Comparison of ENCODE assay signal across 8 cellular contexts in the genomic region with DNA sequence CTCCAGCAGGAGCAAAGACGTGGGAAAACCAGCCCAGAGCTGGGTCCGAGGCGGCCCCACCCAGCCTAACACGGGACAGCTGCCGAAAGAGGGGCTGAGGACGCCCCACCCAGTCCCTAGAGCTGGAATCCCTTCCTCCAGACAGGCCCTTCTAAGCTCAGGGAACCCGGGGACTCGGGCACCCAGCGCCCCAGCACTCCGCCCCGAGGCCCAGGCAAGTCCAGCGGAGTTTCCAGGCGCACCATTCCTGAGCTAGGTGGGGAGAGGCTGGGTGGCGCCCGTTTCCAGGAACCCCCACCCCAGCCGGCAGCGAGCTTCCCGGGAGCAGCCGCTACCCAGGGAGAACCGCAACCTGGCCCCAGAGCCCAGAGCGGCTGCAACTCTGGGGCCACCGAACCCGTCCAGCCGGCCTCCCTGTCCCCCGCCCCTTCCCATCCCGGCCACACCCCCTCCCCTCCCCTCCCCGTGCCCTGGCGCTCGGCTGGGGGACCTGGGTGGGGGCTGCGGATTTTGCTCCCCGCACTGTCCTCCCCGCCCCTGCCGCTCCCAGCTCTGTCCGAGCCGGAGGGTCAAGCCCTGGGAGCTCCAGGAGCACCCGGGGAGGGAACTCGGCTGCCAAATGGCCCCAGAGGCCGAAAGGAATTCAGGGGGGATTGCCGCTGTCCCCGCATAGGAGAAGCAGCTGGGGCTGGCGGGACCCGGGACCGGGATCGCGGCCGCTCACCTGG. TPM values are rescaled to one million over a fixed set of nuclear protein-coding genes. Genes with fewer than 3 reads are reported as not detected.
DNase-seq lines count a peak whose midpoint lies in the region; ATAC-seq and TF ChIP-seq lines count a peak whose summit lies in the region.

No MANE protein-coding gene starts in this region.

- peak overlapping the region; percentile 80 for H3K4me3 ChIP-seq in A673 (ENCODE audit: low read depth, low read length, poor library complexity, severe bottlenecking)
- H3K4me3 ChIP-seq in ovary, result peak overlapping the region; percentile 46

- peak overlapping the region; percentile 92 to 94 for H3K4me3 Mint-ChIP-seq in activated T-cell treated with anti-CD3 and anti-CD28 coated beads, Interleukin-2, amount 50 U/mL, for 72 hours

- no peaks in the 10 kb centered on the region for H3K9me3 Mint-ChIP-seq in activated T-cell treated with anti-CD3 and anti-CD28 coated beads, Interleukin-2, amount 50 U/mL, for 72 hours

- TF ChIP-seq CTCF in A673 (conservative IDR thresholded peaks at IDR 0.05; ENCODE audit: low read depth, low read length) (no peak), ovary (IDR thresholded peaks at IDR 0.05) (no peak)

- no peak for TF ChIP-seq POLR2A in ovary (IDR thresholded peaks at IDR 0.05)

- no peak for TF ChIP-seq EP300 in ovary (IDR thresholded peaks at IDR 0.05)

- H3K9me3 ChIP-seq in A673 (ENCODE audit: low read depth, low read length, poor library complexity, severe bottlenecking) (no peaks in the 10 kb centered on the region), ovary (no peaks in the 10 kb centered on the region)

- H3K4me1 ChIP-seq in A673 (ENCODE audit: insufficient read depth, low read length, poor library complexity, severe bottlenecking) (peaks cover 46% of the 10 kb centered on the region), ovary (ENCODE audit: insufficient read depth) (no peaks in the 10 kb centered on the region)

- DNase-seq in A673 (ENCODE audit: low spot score) (no peak), head of caudate nucleus (peak in 22 of 42 donors; percentile 34 to 81 (median 59)), ovary (no peak)
- no peak for DNase-seq in activated T-cell treated with anti-CD3 and anti-CD28 coated beads, Interleukin-2, amount 50 U/mL, for 72 hours

- POLR2A ChIA-PET in A673 (lab: Charles Lee; ENCODE audit: low non-redundant PET), result no interaction called here

- ATAC-seq in HG02759 (IDR thresholded peaks at IDR 0.05; ENCODE audit: unreplicated experiment) (peak; percentile 3), HG03565 (IDR thresholded peaks at IDR 0.05; ENCODE audit: unreplicated experiment) (no peak), GM18519 (IDR thresholded peaks at IDR 0.05; ENCODE audit: low FRiP score, unreplicated experiment) (no peak), HG02588 (IDR thresholded peaks at IDR 0.05; ENCODE audit: unreplicated experiment) (no peak)
- no peak for ATAC-seq in activated T-cell treated with anti-CD3 and anti-CD28 coated beads, Interleukin-2, amount 50 U/mL, for 72 hours (replicated peaks in 1 of 2)

- no peaks in the 10 kb centered on the region for H3K27me3 ChIP-seq in A673 (replicated peaks; ENCODE audit: insufficient read depth, low read depth, low read length, poor library complexity)
- no peaks in the 10 kb centered on the region for H3K27me3 ChIP-seq in ovary

- no peak overlapping the region for H3K27ac Mint-ChIP-seq in activated T-cell treated with anti-CD3 and anti-CD28 coated beads, Interleukin-2, amount 50 U/mL, for 72 hours

- BruUV-seq in A673 (replicated peaks; lab: Mats Ljungman, UMichigan), result no TSS peak

- CTCF ChIA-PET in A673 (lab: Charles Lee), result interaction anchor here (0.6 to 0.8 kb wide), 2 partner anchors 48 to 131 kb away, joined by 3 read pairs; no protein-coding TSS in a partner anchor

- peaks cover 8 to 16% of the 10 kb centered on the region in 2 donors for H3K36me3 Mint-ChIP-seq in activated T-cell treated with anti-CD3 and anti-CD28 coated beads, Interleukin-2, amount 50 U/mL, for 72 hours (ENCODE audit: insufficient read depth in 2 of 2)

- intact Hi-C loops in A673 (cut with micrococcal nuclease; ENCODE audit: unreplicated experiment) (loop anchor here (5.0 kb wide), 1 partner anchor 39 kb away; a partner anchor contains a TSS), head of caudate nucleus (cut with DNase I) (loop anchor here (1.0 to 5.0 kb wide), 2 partner anchors 13 to 44 kb away; no protein-coding TSS in a partner anchor), ovary (cut with DNase I) (loop anchor here in 1 of 4 donors (10.0 kb wide), 1 partner anchor 247 kb away; a partner anchor contains a TSS)

- peak overlapping the region; percentile 64 for H3K27ac ChIP-seq in A673 (ENCODE audit: low read depth, low read length, poor library complexity, severe bottlenecking)
- no peak overlapping the region for H3K27ac ChIP-seq in ovary

- no peaks in the 10 kb centered on the region for H3K27me3 Mint-ChIP-seq in activated T-cell treated with anti-CD3 and anti-CD28 coated beads, Interleukin-2, amount 50 U/mL, for 72 hours (ENCODE audit: low read depth)

- H3K36me3 ChIP-seq in A673 (ENCODE audit: insufficient read depth, low read length, poor library complexity, severe bottlenecking) (no peaks in the 10 kb centered on the region), ovary (no peaks in the 10 kb centered on the region)

- H3K4me1 Mint-ChIP-seq in activated T-cell treated with anti-CD3 and anti-CD28 coated beads, Interleukin-2, amount 50 U/mL, for 72 hours (ENCODE audit: low read depth), result peaks cover 69% of the 10 kb centered on the region

- 7 to 14% (median 8%) methylated on average over 29 to 46 of the region's 46 CpGs for WGBS in ovary, 3 donors

RNA-seq across cellular contexts. Expression of a gene that starts 0.5 kb away (rescaled TPM):
- total RNA-seq in A673 (2021) (21.2 and 22.9 TPM in 2 replicates), ovary (10 to 100 TPM in 4 of 7 donors, 1 to 10 TPM in 3; 7.2 to 26.8 (median 17.4) TPM)
- 100 to 1,000 TPM; 129 to 137 TPM for total RNA-seq in activated T-cell treated with anti-CD3 and anti-CD28 coated beads, Interleukin-2, amount 50 U/mL, for 72 hours
- polyA plus RNA-seq in ovary, result 1 to 10 TPM; 1.2 to 7.2 TPM

RNA-seq across cellular contexts. Expression of a gene that starts 2.5 kb away (rescaled TPM):
- total RNA-seq in A673 (2021) (0.32 and 1.0 TPM in 2 replicates), ovary (1 to 10 TPM; 1.1 to 4.2 (median 2.4) TPM)
- 100 to 1,000 TPM; 102 to 124 TPM for total RNA-seq in activated T-cell treated with anti-CD3 and anti-CD28 coated beads, Interleukin-2, amount 50 U/mL, for 72 hours
- polyA plus RNA-seq in ovary, result 1 to 10 TPM in 1 of 2 donors, under 1 TPM in 1; 0.94 to 2.9 TPM

RNA-seq across cellular contexts. Expression of a gene that starts 18.1 kb away (rescaled TPM):
- total RNA-seq in A673 (2021) (not detected in 2 replicates), ovary (1 to 10 TPM in 1 of 7 donors, under 1 TPM in 1, not detected in 5; 0.10 to 1.8 TPM)
- under 1 TPM in 1 of 2 donors, not detected in 1; 0.58 TPM for total RNA-seq in activated T-cell treated with anti-CD3 and anti-CD28 coated beads, Interleukin-2, amount 50 U/mL, for 72 hours
- polyA plus RNA-seq in ovary, result under 1 TPM in 1 of 2 donors, not detected in 1; 0.11 TPM

RNA-seq across cellular contexts. Expression of a gene that starts 40.3 kb away (rescaled TPM):
- 55.3 and 59.7 TPM in 2 replicates for total RNA-seq in A673 (2021)
- 10 to 100 TPM; 87.6 to 92.0 TPM for total RNA-seq in activated T-cell treated with anti-CD3 and anti-CD28 coated beads, Interleukin-2, amount 50 U/mL, for 72 hours
- total RNA-seq in ovary, result 10 to 100 TPM; 25.2 to 88.7 (median 45.8) TPM
- polyA plus RNA-seq in ovary, result 10 to 100 TPM; 11.9 to 51.5 TPM

RNA-seq across cellular contexts. Expression of a gene that starts 58.8 kb away (rescaled TPM):
- 133 and 136 TPM in 2 replicates for total RNA-seq in A673 (2021)
- 10 to 100 TPM; 90.6 to 90.9 TPM for total RNA-seq in activated T-cell treated with anti-CD3 and anti-CD28 coated beads, Interleukin-2, amount 50 U/mL, for 72 hours
- total RNA-seq in ovary, result 1 to 10 TPM in 4 of 7 donors, under 1 TPM in 3; 0.35 to 4.9 (median 1.4) TPM
- 1 to 10 TPM in 1 of 2 donors, under 1 TPM in 1; 0.65 to 1.4 TPM for polyA plus RNA-seq in ovary

Comparison
In these comparisons a context has a peak if more than half of its experiments do, and no peak if none do; other contexts are left out.
1. DNase-seq: peak in head of caudate nucleus (22 of 42); none in A673 (single experiment), activated T-cell treated with anti-CD3 and anti-CD28 coated beads, Interleukin-2, amount 50 U/mL, for 72 hours (0 of 2) and ovary (0 of 5).
2. RNA of a gene that starts 2.5 kb away (total RNA-seq): 102 to 124 TPM in activated T-cell treated with anti-CD3 and anti-CD28 coated beads, Interleukin-2, amount 50 U/mL, for 72 hours; 1.1 to 4.2 TPM in ovary and 0.32 to 1.0 TPM in A673; every median in the first group is over 10 times any median in the second.